8 cellular contexts compared by ENCODE assay signal in the genomic region with DNA sequence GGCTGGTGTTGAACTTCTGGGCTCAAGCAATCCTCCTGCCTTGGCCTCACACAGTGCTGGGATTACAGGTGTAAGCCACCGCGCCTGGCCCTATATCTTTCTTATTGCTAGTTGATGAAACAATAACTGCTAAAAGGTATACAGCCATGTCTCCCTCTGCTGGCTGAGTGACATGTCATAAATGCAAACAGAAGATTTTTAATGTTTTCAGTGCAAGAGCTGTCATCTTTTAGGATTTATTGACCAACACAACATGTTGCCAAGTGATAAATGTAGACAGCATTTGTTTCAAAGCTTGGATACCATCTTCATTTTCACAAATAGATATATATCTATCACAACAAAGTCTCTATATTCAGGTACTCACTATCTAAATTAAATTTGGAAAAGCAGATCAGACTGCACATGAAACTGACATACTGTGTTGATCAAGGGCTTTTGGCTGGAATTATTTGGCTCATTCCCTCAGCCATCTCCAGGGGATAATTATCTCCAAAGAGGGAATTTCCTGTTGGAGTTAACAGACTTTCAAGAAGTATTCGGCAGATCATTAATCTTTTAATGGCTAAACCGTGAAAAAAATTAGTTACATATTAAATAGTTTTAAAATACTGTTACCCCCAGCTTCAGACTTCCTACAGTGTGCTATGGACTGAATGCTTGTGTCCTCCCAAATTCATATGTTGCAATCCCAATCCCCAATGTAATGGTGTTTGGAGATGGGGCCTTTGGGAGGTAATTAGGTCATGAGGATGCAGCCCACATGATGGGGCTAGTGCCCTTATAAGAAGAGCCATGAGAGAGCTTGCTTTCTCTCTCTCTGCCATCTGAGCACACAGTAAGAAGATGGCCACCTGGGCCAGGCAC. TPM values are rescaled to one million over a fixed set of nuclear protein-coding genes. Genes with fewer than 3 reads are reported as not detected.
A peak's percentile ranks its signal among the peaks of the same experiment; 100 is the strongest.
DNase-seq lines count a peak whose midpoint lies in the region; ATAC-seq and TF ChIP-seq lines count a peak whose summit lies in the region.

No MANE protein-coding gene starts in this region.

- no peak overlapping the region for H3K27ac Mint-ChIP-seq in T-helper 2 cell treated with Interferon-gamma antibody and Interleukin-4, amounts not matched to agents 5 μg/mL and 100 μg/mL, for 36 hours
- no peak overlapping the region for H3K27ac Mint-ChIP-seq in central memory CD8-positive, alpha-beta T cell (ENCODE audit: low read depth)

- H3F3A ChIP-seq in MM.1S (ENCODE audit: insufficient read depth, low read length) = no peaks in the 10 kb centered on the region

- H2AFZ ChIP-seq in MM.1S (ENCODE audit: low read length) = no peak overlapping the region

- TF ChIP-seq CTCF in MM.1S (IDR thresholded peaks at IDR 0.05; ENCODE audit: low read length) (peak; percentile 62), lower leg skin (IDR thresholded peaks at IDR 0.05) (no peak), thoracic aorta (IDR thresholded peaks at IDR 0.05) (peak; percentile 31)

- no peaks in the 10 kb centered on the region for H3K36me3 Mint-ChIP-seq in T-helper 2 cell treated with Interferon-gamma antibody and Interleukin-4, amounts not matched to agents 5 μg/mL and 100 μg/mL, for 36 hours (ENCODE audit: low read depth)
- no peaks in the 10 kb centered on the region for H3K36me3 Mint-ChIP-seq in central memory CD8-positive, alpha-beta T cell (ENCODE audit: insufficient read depth)

- DNase-seq in Right ventricle myocardium inferior (ENCODE audit: missing footprints) (no peak), cardiac septum (ENCODE audit: low spot score) (no peak), MM.1S (peak; percentile 69), lower leg skin (ENCODE audit: low spot score in 2 of 2) (peak; percentile 37 to 85), thoracic aorta (ENCODE audit: low spot score) (no peak)
- peak; percentile 14 for DNase-seq in T-helper 2 cell treated with Interferon-gamma antibody and Interleukin-4, amounts not matched to agents 5 μg/mL and 100 μg/mL, for 36 hours (ENCODE audit: low spot score)
- DNase-seq in central memory CD8-positive, alpha-beta T cell (ENCODE audit: low spot score in 2 of 2) = peak in 1 of 2 donors; percentile 24

- H3K9me2 ChIP-seq in MM.1S (replicated peaks; ENCODE audit: insufficient read depth, low read length) = no peaks in the 10 kb centered on the region

- no peaks in the 10 kb centered on the region for H4K20me1 ChIP-seq in MM.1S (ENCODE audit: insufficient read depth, low read length)

- H3K9me3 ChIP-seq in MM.1S (replicated peaks; ENCODE audit: insufficient read depth, low read length) = no peaks in the 10 kb centered on the region
- H3K9me3 ChIP-seq in thoracic aorta = no peaks in the 10 kb centered on the region

- H3K4me3 Mint-ChIP-seq in T-helper 2 cell treated with Interferon-gamma antibody and Interleukin-4, amounts not matched to agents 5 μg/mL and 100 μg/mL, for 36 hours = no peak overlapping the region
- H3K4me3 Mint-ChIP-seq in central memory CD8-positive, alpha-beta T cell = no peak overlapping the region

- ATAC-seq in Right ventricle myocardium inferior = peak; percentile 26
- ATAC-seq in central memory CD8-positive, alpha-beta T cell (replicated peaks; ENCODE audit: extremely low read depth, poor library complexity, severe bottlenecking) = peak; percentile 52
- no peak for ATAC-seq in thoracic aorta (ENCODE audit: insufficient number of reproducible peaks, low FRiP score, low read depth)
- ATAC-seq in GM21737 (IDR thresholded peaks at IDR 0.05; ENCODE audit: unreplicated experiment) = no peak

- H3K27ac ChIP-seq in MM.1S (ENCODE audit: low read length) (no peak overlapping the region), thoracic aorta (no peak overlapping the region)

- H3K36me3 ChIP-seq in MM.1S (replicated peaks; ENCODE audit: insufficient read depth, low read length) = no peaks in the 10 kb centered on the region
- no peaks in the 10 kb centered on the region for H3K36me3 ChIP-seq in thoracic aorta

- no peak for TF ChIP-seq POLR2A in lower leg skin (IDR thresholded peaks at IDR 0.05)

- no peak overlapping the region for H3K4me2 ChIP-seq in MM.1S (ENCODE audit: low read depth, low read length)

- H3K79me2 ChIP-seq in MM.1S (ENCODE audit: low read length) = no peaks in the 10 kb centered on the region

- H3K27me3 ChIP-seq in MM.1S (replicated peaks; ENCODE audit: insufficient read depth, low read length) (no peaks in the 10 kb centered on the region), thoracic aorta (replicated peaks; ENCODE audit: insufficient read depth) (no peaks in the 10 kb centered on the region)

- no peak overlapping the region for H3K9ac ChIP-seq in MM.1S (ENCODE audit: low read length)

- H3K4me1 Mint-ChIP-seq in T-helper 2 cell treated with Interferon-gamma antibody and Interleukin-4, amounts not matched to agents 5 μg/mL and 100 μg/mL, for 36 hours (ENCODE audit: low read depth) = peaks cover 2% of the 10 kb centered on the region
- H3K4me1 Mint-ChIP-seq in central memory CD8-positive, alpha-beta T cell = peaks cover 10% of the 10 kb centered on the region

- intact Hi-C loops in Right ventricle myocardium inferior (cut with DNase I) = loop anchor here (2.0 to 5.0 kb wide), 2 partner anchors 277 to 453 kb away; no protein-coding TSS in a partner anchor
- intact Hi-C loops in cardiac septum (cut with DNase I) = loop anchor here (2.0 kb wide), 1 partner anchor 277 kb away; no protein-coding TSS in a partner anchor
- intact Hi-C loops in lower leg skin (cut with DNase I; ENCODE audit: low total_unique reads) = no loop called here

- H3K4me1 ChIP-seq in MM.1S (ENCODE audit: low read length) = no peaks in the 10 kb centered on the region
- no peaks in the 10 kb centered on the region for H3K4me1 ChIP-seq in thoracic aorta (ENCODE audit: control insufficient read depth in 1 of 2, low read depth in 2 of 2)

- H3K27me3 Mint-ChIP-seq in T-helper 2 cell treated with Interferon-gamma antibody and Interleukin-4, amounts not matched to agents 5 μg/mL and 100 μg/mL, for 36 hours (ENCODE audit: low read depth) = no peaks in the 10 kb centered on the region
- H3K27me3 Mint-ChIP-seq in central memory CD8-positive, alpha-beta T cell = no peaks in the 10 kb centered on the region

- H3K4me3 ChIP-seq in MM.1S (ENCODE audit: low read length) = no peak overlapping the region
- no peak overlapping the region for H3K4me3 ChIP-seq in lower leg skin (ENCODE audit: low read depth, poor library complexity, severe bottlenecking)
- H3K4me3 ChIP-seq in thoracic aorta = no peak overlapping the region

- H3K9me3 Mint-ChIP-seq in T-helper 2 cell treated with Interferon-gamma antibody and Interleukin-4, amounts not matched to agents 5 μg/mL and 100 μg/mL, for 36 hours = no peaks in the 10 kb centered on the region
- no peaks in the 10 kb centered on the region for H3K9me3 Mint-ChIP-seq in central memory CD8-positive, alpha-beta T cell

- 17 to 20% methylated on average over 4 of the region's 4 CpGs for WGBS in lower leg skin, 2 donors

RNA-seq across cellular contexts. Expression of a gene that starts 41.3 kb away (rescaled TPM):
- total RNA-seq in Right ventricle myocardium inferior = 26.8 TPM
- total RNA-seq in cardiac septum = 37.8 TPM
- total RNA-seq in lower leg skin = 10 to 100 TPM; 41.0 to 87.1 (median 67.1) TPM
- 10 to 100 TPM; 26.5 to 31.1 TPM for total RNA-seq in thoracic aorta

Comparison
In these comparisons a context has a peak if more than half of its experiments do, and no peak if none do; other contexts are left out.
1. ATAC-seq: peak in Right ventricle myocardium inferior (single experiment) and central memory CD8-positive, alpha-beta T cell (single experiment); none in thoracic aorta (single experiment) and GM21737 (single experiment).
2. DNase-seq: peak in MM.1S (single experiment), T-helper 2 cell treated with Interferon-gamma antibody and Interleukin-4, amounts not matched to agents 5 μg/mL and 100 μg/mL, for 36 hours (single experiment) and lower leg skin (2 of 2); none in Right ventricle myocardium inferior (single experiment), cardiac septum (single experiment) and thoracic aorta (single experiment).
3. CTCF ChIP-seq: peak in MM.1S (single experiment) and thoracic aorta (single experiment); none in lower leg skin (0 of 3).